In the genomic region with DNA sequence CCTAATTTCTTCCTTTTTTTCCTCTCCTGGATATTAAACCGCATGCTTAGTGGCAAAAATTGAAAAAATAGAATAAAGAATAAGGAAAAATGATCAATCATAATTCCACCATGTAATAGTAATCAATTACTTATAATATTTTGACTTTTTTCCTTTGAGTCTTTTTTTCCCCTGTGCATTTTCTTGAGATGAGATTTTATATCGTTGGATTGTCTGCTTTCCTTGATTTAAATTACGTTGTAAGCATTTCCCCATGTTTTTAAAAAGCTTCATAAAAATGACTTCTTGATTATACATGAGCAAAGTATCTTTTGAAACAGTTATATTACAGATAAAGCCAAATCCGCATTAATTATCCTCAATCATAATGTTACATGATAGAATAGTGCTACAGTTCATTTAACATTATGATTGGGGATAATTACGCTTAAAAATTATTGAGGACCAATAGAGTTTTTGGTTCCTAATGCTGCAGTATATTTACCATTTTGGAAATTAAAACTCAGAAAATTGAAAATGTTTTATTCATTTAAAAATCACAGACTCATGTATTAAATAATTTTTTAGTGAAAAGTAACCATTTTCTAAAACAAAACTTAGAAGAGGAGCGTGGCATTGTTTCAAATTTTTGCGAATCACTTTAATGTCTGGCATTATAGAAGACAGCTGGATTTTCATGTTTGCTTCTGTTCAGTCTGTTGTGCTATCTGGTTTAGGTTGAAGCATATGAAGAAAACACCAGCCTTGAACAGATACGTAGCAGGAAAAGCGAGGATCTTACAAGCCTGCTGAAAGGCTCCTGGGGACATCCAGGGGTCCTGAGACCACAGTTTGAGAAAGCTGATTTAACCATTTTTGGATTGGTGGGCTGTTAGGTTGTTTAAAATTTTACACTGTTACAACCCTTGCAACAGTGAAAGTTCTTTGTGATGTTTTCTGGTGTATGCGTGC, we compare ENCODE assay signal across 1 cellular context.
TF ChIP-seq lines count a peak whose summit lies in the region.

No MANE protein-coding gene starts in this region.

TF ChIP-seq in K562, 482 proteins besides CTCF, POLR2A, EP300 and RAD21 (continued from another document):
- TF ChIP-seq, protein P1, sequence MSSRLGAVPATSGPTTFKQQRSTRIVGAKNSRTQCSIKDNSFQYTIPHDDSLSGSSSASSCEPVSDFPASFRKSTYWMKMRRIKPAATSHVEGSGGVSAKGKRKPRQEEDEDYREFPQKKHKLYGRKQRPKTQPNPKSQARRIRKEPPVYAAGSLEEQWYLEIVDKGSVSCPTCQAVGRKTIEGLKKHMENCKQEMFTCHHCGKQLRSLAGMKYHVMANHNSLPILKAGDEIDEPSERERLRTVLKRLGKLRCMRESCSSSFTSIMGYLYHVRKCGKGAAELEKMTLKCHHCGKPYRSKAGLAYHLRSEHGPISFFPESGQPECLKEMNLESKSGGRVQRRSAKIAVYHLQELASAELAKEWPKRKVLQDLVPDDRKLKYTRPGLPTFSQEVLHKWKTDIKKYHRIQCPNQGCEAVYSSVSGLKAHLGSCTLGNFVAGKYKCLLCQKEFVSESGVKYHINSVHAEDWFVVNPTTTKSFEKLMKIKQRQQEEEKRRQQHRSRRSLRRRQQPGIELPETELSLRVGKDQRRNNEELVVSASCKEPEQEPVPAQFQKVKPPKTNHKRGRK (tag; IDR thresholded peaks at IDR 0.05): 0 out of 2 replicates have a peak, but pooled peaks have one; percentile 14
- TF ChIP-seq, protein P2, sequence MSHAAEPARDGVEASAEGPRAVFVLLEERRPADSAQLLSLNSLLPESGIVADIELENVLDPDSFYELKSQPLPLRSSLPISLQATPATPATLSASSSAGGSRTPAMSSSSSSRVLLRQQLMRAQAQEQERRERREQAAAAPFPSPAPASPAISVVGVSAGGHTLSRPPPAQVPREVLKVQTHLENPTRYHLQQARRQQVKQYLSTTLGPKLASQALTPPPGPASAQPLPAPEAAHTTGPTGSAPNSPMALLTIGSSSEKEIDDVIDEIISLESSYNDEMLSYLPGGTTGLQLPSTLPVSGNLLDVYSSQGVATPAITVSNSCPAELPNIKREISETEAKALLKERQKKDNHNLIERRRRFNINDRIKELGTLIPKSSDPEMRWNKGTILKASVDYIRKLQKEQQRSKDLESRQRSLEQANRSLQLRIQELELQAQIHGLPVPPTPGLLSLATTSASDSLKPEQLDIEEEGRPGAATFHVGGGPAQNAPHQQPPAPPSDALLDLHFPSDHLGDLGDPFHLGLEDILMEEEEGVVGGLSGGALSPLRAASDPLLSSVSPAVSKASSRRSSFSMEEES (CRISPR knock-in tag; IDR thresholded peaks at IDR 0.05): no peak
- no peak for TF ChIP-seq SOX6 (IDR thresholded peaks at IDR 0.05)
- TF ChIP-seq ATF1 (CRISPR knock-in tag; IDR thresholded peaks at IDR 0.05): no peak
- no peak for TF ChIP-seq ATF1 (tag; IDR thresholded peaks at IDR 0.05)
- TF ChIP-seq HNRNPUL1 (IDR thresholded peaks at IDR 0.05; ENCODE audit: low read length): no peak
- TF ChIP-seq, protein P3, sequence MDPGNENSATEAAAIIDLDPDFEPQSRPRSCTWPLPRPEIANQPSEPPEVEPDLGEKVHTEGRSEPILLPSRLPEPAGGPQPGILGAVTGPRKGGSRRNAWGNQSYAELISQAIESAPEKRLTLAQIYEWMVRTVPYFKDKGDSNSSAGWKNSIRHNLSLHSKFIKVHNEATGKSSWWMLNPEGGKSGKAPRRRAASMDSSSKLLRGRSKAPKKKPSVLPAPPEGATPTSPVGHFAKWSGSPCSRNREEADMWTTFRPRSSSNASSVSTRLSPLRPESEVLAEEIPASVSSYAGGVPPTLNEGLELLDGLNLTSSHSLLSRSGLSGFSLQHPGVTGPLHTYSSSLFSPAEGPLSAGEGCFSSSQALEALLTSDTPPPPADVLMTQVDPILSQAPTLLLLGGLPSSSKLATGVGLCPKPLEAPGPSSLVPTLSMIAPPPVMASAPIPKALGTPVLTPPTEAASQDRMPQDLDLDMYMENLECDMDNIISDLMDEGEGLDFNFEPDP (CRISPR knock-in tag; IDR thresholded peaks at IDR 0.05): no peak
- TF ChIP-seq, protein P4, sequence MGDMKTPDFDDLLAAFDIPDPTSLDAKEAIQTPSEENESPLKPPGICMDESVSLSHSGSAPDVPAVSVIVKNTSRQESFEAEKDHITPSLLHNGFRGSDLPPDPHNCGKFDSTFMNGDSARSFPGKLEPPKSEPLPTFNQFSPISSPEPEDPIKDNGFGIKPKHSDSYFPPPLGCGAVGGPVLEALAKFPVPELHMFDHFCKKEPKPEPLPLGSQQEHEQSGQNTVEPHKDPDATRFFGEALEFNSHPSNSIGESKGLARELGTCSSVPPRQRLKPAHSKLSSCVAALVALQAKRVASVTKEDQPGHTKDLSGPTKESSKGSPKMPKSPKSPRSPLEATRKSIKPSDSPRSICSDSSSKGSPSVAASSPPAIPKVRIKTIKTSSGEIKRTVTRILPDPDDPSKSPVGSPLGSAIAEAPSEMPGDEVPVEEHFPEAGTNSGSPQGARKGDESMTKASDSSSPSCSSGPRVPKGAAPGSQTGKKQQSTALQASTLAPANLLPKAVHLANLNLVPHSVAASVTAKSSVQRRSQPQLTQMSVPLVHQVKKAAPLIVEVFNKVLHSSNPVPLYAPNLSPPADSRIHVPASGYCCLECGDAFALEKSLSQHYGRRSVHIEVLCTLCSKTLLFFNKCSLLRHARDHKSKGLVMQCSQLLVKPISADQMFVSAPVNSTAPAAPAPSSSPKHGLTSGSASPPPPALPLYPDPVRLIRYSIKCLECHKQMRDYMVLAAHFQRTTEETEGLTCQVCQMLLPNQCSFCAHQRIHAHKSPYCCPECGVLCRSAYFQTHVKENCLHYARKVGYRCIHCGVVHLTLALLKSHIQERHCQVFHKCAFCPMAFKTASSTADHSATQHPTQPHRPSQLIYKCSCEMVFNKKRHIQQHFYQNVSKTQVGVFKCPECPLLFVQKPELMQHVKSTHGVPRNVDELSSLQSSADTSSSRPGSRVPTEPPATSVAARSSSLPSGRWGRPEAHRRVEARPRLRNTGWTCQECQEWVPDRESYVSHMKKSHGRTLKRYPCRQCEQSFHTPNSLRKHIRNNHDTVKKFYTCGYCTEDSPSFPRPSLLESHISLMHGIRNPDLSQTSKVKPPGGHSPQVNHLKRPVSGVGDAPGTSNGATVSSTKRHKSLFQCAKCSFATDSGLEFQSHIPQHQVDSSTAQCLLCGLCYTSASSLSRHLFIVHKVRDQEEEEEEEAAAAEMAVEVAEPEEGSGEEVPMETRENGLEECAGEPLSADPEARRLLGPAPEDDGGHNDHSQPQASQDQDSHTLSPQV (IDR thresholded peaks at IDR 0.05): no peak
- TF ChIP-seq MAFG (tag; conservative IDR thresholded peaks at IDR 0.05): no peak
- TF ChIP-seq, protein P5, sequence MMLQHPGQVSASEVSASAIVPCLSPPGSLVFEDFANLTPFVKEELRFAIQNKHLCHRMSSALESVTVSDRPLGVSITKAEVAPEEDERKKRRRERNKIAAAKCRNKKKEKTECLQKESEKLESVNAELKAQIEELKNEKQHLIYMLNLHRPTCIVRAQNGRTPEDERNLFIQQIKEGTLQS (IDR thresholded peaks at IDR 0.05): no peak
- TF ChIP-seq, protein P5 (CRISPR knock-in tag; conservative IDR thresholded peaks at IDR 0.05): no peak
- TF ChIP-seq NFIC (IDR thresholded peaks at IDR 0.05): no peak
- TF ChIP-seq, protein P6, sequence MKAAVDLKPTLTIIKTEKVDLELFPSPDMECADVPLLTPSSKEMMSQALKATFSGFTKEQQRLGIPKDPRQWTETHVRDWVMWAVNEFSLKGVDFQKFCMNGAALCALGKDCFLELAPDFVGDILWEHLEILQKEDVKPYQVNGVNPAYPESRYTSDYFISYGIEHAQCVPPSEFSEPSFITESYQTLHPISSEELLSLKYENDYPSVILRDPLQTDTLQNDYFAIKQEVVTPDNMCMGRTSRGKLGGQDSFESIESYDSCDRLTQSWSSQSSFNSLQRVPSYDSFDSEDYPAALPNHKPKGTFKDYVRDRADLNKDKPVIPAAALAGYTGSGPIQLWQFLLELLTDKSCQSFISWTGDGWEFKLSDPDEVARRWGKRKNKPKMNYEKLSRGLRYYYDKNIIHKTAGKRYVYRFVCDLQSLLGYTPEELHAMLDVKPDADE (conservative IDR thresholded peaks at IDR 0.05; ENCODE audit: control insufficient read depth, low read depth, low read length): no peak
- peak; percentile 29 for TF ChIP-seq RBBP5 (IDR thresholded peaks at IDR 0.05; ENCODE audit: borderline replicate concordance, insufficient read depth, low read length, poor library complexity, severe bottlenecking)
- TF ChIP-seq, protein P7, sequence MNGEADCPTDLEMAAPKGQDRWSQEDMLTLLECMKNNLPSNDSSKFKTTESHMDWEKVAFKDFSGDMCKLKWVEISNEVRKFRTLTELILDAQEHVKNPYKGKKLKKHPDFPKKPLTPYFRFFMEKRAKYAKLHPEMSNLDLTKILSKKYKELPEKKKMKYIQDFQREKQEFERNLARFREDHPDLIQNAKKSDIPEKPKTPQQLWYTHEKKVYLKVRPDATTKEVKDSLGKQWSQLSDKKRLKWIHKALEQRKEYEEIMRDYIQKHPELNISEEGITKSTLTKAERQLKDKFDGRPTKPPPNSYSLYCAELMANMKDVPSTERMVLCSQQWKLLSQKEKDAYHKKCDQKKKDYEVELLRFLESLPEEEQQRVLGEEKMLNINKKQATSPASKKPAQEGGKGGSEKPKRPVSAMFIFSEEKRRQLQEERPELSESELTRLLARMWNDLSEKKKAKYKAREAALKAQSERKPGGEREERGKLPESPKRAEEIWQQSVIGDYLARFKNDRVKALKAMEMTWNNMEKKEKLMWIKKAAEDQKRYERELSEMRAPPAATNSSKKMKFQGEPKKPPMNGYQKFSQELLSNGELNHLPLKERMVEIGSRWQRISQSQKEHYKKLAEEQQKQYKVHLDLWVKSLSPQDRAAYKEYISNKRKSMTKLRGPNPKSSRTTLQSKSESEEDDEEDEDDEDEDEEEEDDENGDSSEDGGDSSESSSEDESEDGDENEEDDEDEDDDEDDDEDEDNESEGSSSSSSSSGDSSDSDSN (IDR thresholded peaks at IDR 0.05; ENCODE audit: borderline replicate concordance in 1 of 2, low read depth in 2 of 2, low read length in 2 of 2): peak in 1 of 2 experiments; percentile 61; a peak in 1 of 4 replicates
- no peak for TF ChIP-seq FIP1L1 (IDR thresholded peaks at IDR 0.05; ENCODE audit: low read depth, low read length, poor library complexity, severe bottlenecking)
- TF ChIP-seq ZNF232 (CRISPR knock-in tag; IDR thresholded peaks at IDR 0.05): no peak
- no peak for TF ChIP-seq GABPB2 (CRISPR knock-in tag; conservative IDR thresholded peaks at IDR 0.05)
TF ChIP-seq in K562: peak in this region for 3.
